8 cellular contexts compared by ENCODE assay signal in genomic region chr15:81265944-81266775, GRCh38. TPM values are rescaled to one million over a fixed set of nuclear protein-coding genes. Genes with fewer than 3 reads are reported as not detected.
DNase-seq lines count a peak whose midpoint lies in the region; ATAC-seq and TF ChIP-seq lines count a peak whose summit lies in the region.

No MANE protein-coding gene starts in this region.

- no peak for TF ChIP-seq POLR2A in breast epithelium (IDR thresholded peaks at IDR 0.05)

- no peaks in the 10 kb centered on the region for H3K36me3 ChIP-seq in breast epithelium

- H3K4me3 ChIP-seq in breast epithelium, result peak overlapping the region in 1 of 3 donors; percentile 12

- H3K27ac ChIP-seq in VCaP (peak overlapping the region; percentile 34; the same call in 1 of the 2 replicates), breast epithelium (no peak overlapping the region)

- peak; percentile 64 for DNase-seq in AG09319 (ENCODE audit: extremely low read depth, low read depth)
- DNase-seq in NCI-H2196 treated with DMSO at 0.1 percent for 48 hours (lab: John Stamatoyannopoulos, UW; ENCODE audit: unreplicated experiment), result peak; percentile 39
- DNase-seq in breast epithelium (ENCODE audit: low spot score in 2 of 2), result peak; percentile 55 to 79
- DNase-seq in inferior parietal cortex (ENCODE audit: extremely low spot score), result peak; percentile 89
- DNase-seq in stimulated activated CD4-positive, alpha-beta T cell treated with anti-CD3 and anti-CD28 coated beads, Interleukin-1b, Interleukin-23, amount 100 ng/mL, for 1 hour (ENCODE audit: low read depth in 2 of 2), result peak; percentile 60 to 79

- TF ChIP-seq CTCF in AG09319 (IDR thresholded peaks at IDR 0.05; ENCODE audit: low read depth, low read length) (peak; percentile 94), VCaP (conservative IDR thresholded peaks at IDR 0.05) (peak; percentile 90), breast epithelium (IDR thresholded peaks at IDR 0.05) (peak; percentile 65 to 79 (median 73))

- H3K9me3 ChIP-seq in breast epithelium, result no peaks in the 10 kb centered on the region

- intact Hi-C loops in breast epithelium (cut with DNase I; ENCODE audit: low total_unique reads), result no loop called here

- no peaks in the 10 kb centered on the region for H3K27me3 ChIP-seq in breast epithelium

- peaks cover 0 to 4% of the 10 kb centered on the region in 2 donors for H3K4me1 ChIP-seq in breast epithelium

- peak; percentile 82 for ATAC-seq in GM19023 (IDR thresholded peaks at IDR 0.05; ENCODE audit: unreplicated experiment)
- peak; percentile 88 for ATAC-seq in HG03159 (IDR thresholded peaks at IDR 0.05; ENCODE audit: unreplicated experiment)

RNA-seq across cellular contexts. Expression of gene STARD5, which starts 57.8 kb away (rescaled TPM):
- 1 to 10 TPM; 3.2 to 9.5 (median 6.7) TPM for total RNA-seq in breast epithelium

Comparison
In these comparisons a context has a peak if more than half of its experiments do, and no peak if none do; other contexts are left out.
1. DNase-seq: peak in every context shown above with its lines; median percentile 89 in inferior parietal cortex; 70 in stimulated activated CD4-positive, alpha-beta T cell treated with anti-CD3 and anti-CD28 coated beads, Interleukin-1b, Interleukin-23, amount 100 ng/mL, for 1 hour; 67 in breast epithelium; 64 in AG09319; 39 in NCI-H2196 treated with DMSO at 0.1 percent for 48 hours.